ENCODE assay signal across 1 cellular context in genomic region chr6:33318426-33319073, GRCh38.
TF ChIP-seq lines count a peak whose summit lies in the region.

No MANE protein-coding gene starts in this region.

TF ChIP-seq in neural cell, 6 proteins besides CTCF, POLR2A, EP300 and RAD21 (continued from another document):
- TF ChIP-seq REST (IDR thresholded peaks at IDR 0.05; ENCODE audit: borderline replicate concordance) (no peak), EZH2 (IDR thresholded peaks at IDR 0.05; ENCODE audit: borderline replicate concordance, insufficient read depth, low read length, poor library complexity, severe bottlenecking) (no peak), SMC3 (conservative IDR thresholded peaks at IDR 0.05; ENCODE audit: poor library complexity) (no peak)
